ENCODE assay signal across 15 cellular contexts in genomic region chr2:62435720-62436119, GRCh38.
DNase-seq lines count a peak whose midpoint lies in the region; ATAC-seq and TF ChIP-seq lines count a peak whose summit lies in the region.
"Had no signal": no experiment of that assay in that cellular context is flagged by ENCODE, and none has a peak within 500 bp of the region (broad histone marks: within the 10 kb centered on the region; RNA-seq: fewer than 3 reads in every experiment).

No MANE protein-coding gene starts in this region.

- no peaks in the 10 kb centered on the region for H3K9me3 ChIP-seq in lower lobe of right lung
- H3K9me3 ChIP-seq: SK-N-SH, spleen had no signal

- H3K9me3 Mint-ChIP-seq in activated naive CD4-positive, alpha-beta T cell treated with anti-CD3 and anti-CD28 coated beads for 36 hours = no peaks in the 10 kb centered on the region
- H3K9me3 Mint-ChIP-seq: natural killer cell had no signal

- no peak overlapping the region for H3K27ac ChIP-seq in lower lobe of right lung
- H3K27ac ChIP-seq: spleen had no signal

- CTCF ChIA-PET in activated naive CD4-positive, alpha-beta T cell treated with anti-CD3 and anti-CD28 coated beads for 36 hours (lab: Charles Lee) = interaction anchor here (0.7 to 1.2 kb wide), 2 partner anchors 8 to 21 kb away, joined by 3 read pairs; no protein-coding TSS in a partner anchor

- H3K27me3 Mint-ChIP-seq in activated naive CD4-positive, alpha-beta T cell treated with anti-CD3 and anti-CD28 coated beads for 36 hours (ENCODE audit: low read depth) = no peaks in the 10 kb centered on the region

- intact Hi-C loops in lower lobe of right lung (cut with DNase I) = no loop called here
- intact Hi-C loops in activated naive CD4-positive, alpha-beta T cell treated with anti-CD3 and anti-CD28 coated beads for 36 hours (cut with micrococcal nuclease) = no loop called here

- H3K27ac Mint-ChIP-seq in activated naive CD4-positive, alpha-beta T cell treated with anti-CD3 and anti-CD28 coated beads for 36 hours = no peak overlapping the region
- H3K27ac Mint-ChIP-seq: natural killer cell had no signal

- H3K27me3 ChIP-seq in lower lobe of right lung (ENCODE audit: low read depth) = no peaks in the 10 kb centered on the region
- H3K27me3 ChIP-seq: spleen had no signal

- no peaks in the 10 kb centered on the region for H3K4me1 Mint-ChIP-seq in activated naive CD4-positive, alpha-beta T cell treated with anti-CD3 and anti-CD28 coated beads for 36 hours (ENCODE audit: low read depth)
- H3K4me1 Mint-ChIP-seq: natural killer cell had no signal

- no peak for TF ChIP-seq CTCF in lower lobe of right lung (IDR thresholded peaks at IDR 0.05)

- H3K36me3 Mint-ChIP-seq in activated naive CD4-positive, alpha-beta T cell treated with anti-CD3 and anti-CD28 coated beads for 36 hours (ENCODE audit: low read depth) = no peaks in the 10 kb centered on the region
- H3K36me3 Mint-ChIP-seq: natural killer cell had no signal

- ATAC-seq in GM18498 (IDR thresholded peaks at IDR 0.05; ENCODE audit: unreplicated experiment) = peak; percentile 89
- peak; percentile 86 for ATAC-seq in GM19397 (IDR thresholded peaks at IDR 0.05; ENCODE audit: unreplicated experiment)
- ATAC-seq in HG02840 (IDR thresholded peaks at IDR 0.05; ENCODE audit: low FRiP score, unreplicated experiment) = peak; percentile 81
- ATAC-seq in HG03520 (IDR thresholded peaks at IDR 0.05; ENCODE audit: unreplicated experiment) = peak; percentile 73
- no peak for ATAC-seq in lower lobe of right lung
- ATAC-seq: natural killer cell had no signal

- DNase-seq in DMS79 treated with DMSO at 0.1 percent for 48 hours (lab: John Stamatoyannopoulos, UW) (no peak), lower lobe of right lung (no peak), LoVo (ENCODE audit: low spot score) (no peak)
- no peak for DNase-seq in activated naive CD4-positive, alpha-beta T cell treated with anti-CD3 and anti-CD28 coated beads for 36 hours
- DNase-seq: activated gamma-delta T cell treated with Interleukin-2 at 50 U/mL for 16 hours; kidney; natural killer cell; NCI-H526 treated with DMSO at 0.1 percent for 48 hours; SK-N-SH; spleen; stimulated activated CD8-positive, alpha-beta memory T cell treated with anti-CD3 and anti-CD28 coated beads, Interleukin-4, amount 100 ng/mL, for 48 hours had no signal

- no peak overlapping the region for H3K4me3 Mint-ChIP-seq in activated naive CD4-positive, alpha-beta T cell treated with anti-CD3 and anti-CD28 coated beads for 36 hours
- H3K4me3 Mint-ChIP-seq: natural killer cell had no signal

- no peak overlapping the region for H3K4me3 ChIP-seq in lower lobe of right lung
- H3K4me3 ChIP-seq: spleen had no signal

- H3K4me1 ChIP-seq in lower lobe of right lung = no peaks in the 10 kb centered on the region

- H3K36me3 ChIP-seq in lower lobe of right lung = no peaks in the 10 kb centered on the region
- H3K36me3 ChIP-seq: spleen had no signal

Comparison
In these comparisons a context has a peak if more than half of its experiments do, and no peak if none do; other contexts are left out.
1. ATAC-seq: peak in GM18498 (single experiment), GM19397 (single experiment), HG02840 (single experiment) and HG03520 (single experiment); none in lower lobe of right lung (0 of 2).